In the genomic region with DNA sequence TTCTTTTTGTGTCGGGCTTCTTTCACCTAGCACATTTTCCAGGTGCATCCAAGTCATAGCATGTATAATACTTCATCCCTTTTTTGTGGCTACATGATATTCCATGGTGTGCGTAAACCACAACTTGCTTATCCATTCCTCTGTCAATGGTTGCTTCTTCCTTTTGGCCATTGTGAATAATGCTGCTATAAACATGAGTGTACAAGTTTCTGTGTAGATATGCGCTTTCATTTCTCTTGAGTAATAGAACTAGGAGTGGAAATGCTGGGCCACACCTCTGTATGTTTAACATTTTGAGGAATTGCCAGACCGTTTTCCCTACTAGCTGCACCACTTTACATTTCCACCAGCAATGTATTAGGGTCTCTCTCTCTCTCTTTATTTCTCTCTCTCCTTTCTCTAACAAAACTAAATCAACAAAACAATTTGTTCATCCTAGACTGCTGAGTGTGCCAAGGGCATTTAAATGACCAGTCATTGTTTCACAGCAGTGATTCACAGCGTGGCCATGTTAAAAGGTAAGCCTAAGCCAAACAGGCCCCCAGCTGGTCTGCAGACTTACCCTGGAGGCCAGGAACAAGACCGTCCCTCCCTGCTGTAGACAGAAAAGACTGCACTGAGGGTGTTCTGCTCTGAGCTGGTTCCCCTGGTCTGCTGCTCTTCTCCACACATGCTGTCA, we compare ENCODE assay signal across 9 cellular contexts. TPM values are rescaled to one million over a fixed set of nuclear protein-coding genes. Genes with fewer than 3 reads are reported as not detected.
DNase-seq lines count a peak whose midpoint lies in the region; ATAC-seq and TF ChIP-seq lines count a peak whose summit lies in the region.
"Had no signal": no experiment of that assay in that cellular context is flagged by ENCODE, and none has a peak within 500 bp of the region (broad histone marks: within the 10 kb centered on the region; RNA-seq: fewer than 3 reads in every experiment).

No MANE protein-coding gene starts in this region.

- ATAC-seq in GM18907 (IDR thresholded peaks at IDR 0.05; ENCODE audit: unreplicated experiment) = no peak

- H3K36me3 ChIP-seq in SK-N-MC (ENCODE audit: insufficient read depth, low read length) (no peaks in the 10 kb centered on the region), stomach (no peaks in the 10 kb centered on the region)

- DNase-seq in HK-2 (ENCODE audit: unreplicated experiment) (peak; percentile 50), SK-N-MC (ENCODE audit: low read depth, low spot score) (no peak), glomerular endothelial cell (ENCODE audit: extremely low read depth, low read depth, low spot score) (peak; percentile 41), stomach (no peak), NCI-H1436 (lab: John Stamatoyannopoulos, UW) (no peak), AML-193 (lab: John Stamatoyannopoulos, UW) (no peak)
- no peak for DNase-seq in stimulated activated CD4-positive, alpha-beta T cell treated with anti-CD3 and anti-CD28 coated beads, Interleukin-15, amount 100 ng/mL, for 24 hours
- DNase-seq: activated B cell treated with CpG ODN at 0.5 μM for 24 hours had no signal

- intact Hi-C loops in stomach (cut with DNase I; ENCODE audit: low total_unique reads) = no loop called here

- no peak for TF ChIP-seq EP300 in stomach (IDR thresholded peaks at IDR 0.05)

- peaks cover 22 to 74% (median 44%) of the 10 kb centered on the region in 4 donors for H3K4me1 ChIP-seq in stomach

- H3K9ac ChIP-seq in SK-N-MC (ENCODE audit: insufficient read length) = peak overlapping the region; percentile 51

- TF ChIP-seq POLR2A in stomach (IDR thresholded peaks at IDR 0.05) = no peak

- WGBS in stomach, 5 donors = 39 to 64% (median 44%) methylated on average over 6 of the region's 6 CpGs

- H3K27ac ChIP-seq in SK-N-MC (peak overlapping the region; percentile 97), stomach (peak overlapping the region; percentile 13 to 84 (median 78))

- H3K27me3 ChIP-seq in stomach = no peaks in the 10 kb centered on the region

- no peaks in the 10 kb centered on the region for H3K9me3 ChIP-seq in SK-N-MC (ENCODE audit: low read depth, low read length)
- no peaks in the 10 kb centered on the region for H3K9me3 ChIP-seq in stomach

- H3K4me3 ChIP-seq in SK-N-MC (peak overlapping the region; percentile 65), stomach (no peak overlapping the region)

- no peak for TF ChIP-seq CTCF in stomach (IDR thresholded peaks at IDR 0.05)

RNA-seq across cellular contexts. Expression of a gene that starts 53.2 kb away (rescaled TPM):
- 16.3 and 17.0 TPM in 2 replicates for total RNA-seq in glomerular endothelial cell
- 10 to 100 TPM in 4 of 5 donors, 1 to 10 TPM in 1; 1.7 to 95.6 (median 37.3) TPM for total RNA-seq in stomach
- 1 to 10 TPM; 4.9 to 8.6 (median 5.5) TPM for polyA plus RNA-seq in stomach

Comparison
In these comparisons a context has a peak if more than half of its experiments do, and no peak if none do; other contexts are left out.
1. DNase-seq: peak in HK-2 (single experiment) and glomerular endothelial cell (single experiment); none in SK-N-MC (single experiment), stomach (single experiment), stimulated activated CD4-positive, alpha-beta T cell treated with anti-CD3 and anti-CD28 coated beads, Interleukin-15, amount 100 ng/mL, for 24 hours (single experiment), NCI-H1436 (single experiment) and AML-193 (0 of 2).